7 cellular contexts compared by ENCODE assay signal in genomic region chrX:47649781-47650163, GRCh38. TPM values are rescaled to one million over a fixed set of nuclear protein-coding genes. Genes with fewer than 3 reads are reported as not detected.
DNase-seq lines count a peak whose midpoint lies in the region; ATAC-seq and TF ChIP-seq lines count a peak whose summit lies in the region.

No MANE protein-coding gene starts in this region.

- WGBS in gastroesophageal sphincter (ENCODE audit: low coverage in 1 of 2), 2 donors, result 0 to 29% methylated on average over 4 to 7 of the region's 11 CpGs

- no peak for TF ChIP-seq CTCF in gastroesophageal sphincter (IDR thresholded peaks at IDR 0.05)

- no peak for ATAC-seq in T-cell (replicated peaks in 1 of 4)
- ATAC-seq in gastroesophageal sphincter, result no peak
- ATAC-seq in HG02763 (IDR thresholded peaks at IDR 0.05; ENCODE audit: unreplicated experiment), result no peak
- no peak for ATAC-seq in HG03439 (IDR thresholded peaks at IDR 0.05; ENCODE audit: unreplicated experiment)

- no peak for TF ChIP-seq POLR2A in gastroesophageal sphincter (IDR thresholded peaks at IDR 0.05)

- H3K27me3 Mint-ChIP-seq in T-cell, result peaks cover 0 to 20% of the 10 kb centered on the region in 2 donors

- POLR2A ChIA-PET in T-cell (lab: Charles Lee), result interaction anchor here (0.6 to 1.0 kb wide), 3 partner anchors 11 to 872 kb away, joined by 3 to 6 read pairs (median 4); partner anchors contain the start of genes EBP (in 1 of the 2) and RBM10 (in 1 of the 2)

- H3K27ac ChIP-seq in gastroesophageal sphincter, result peak overlapping the region; percentile 89 to 95 (median 91)
- H3K27ac ChIP-seq in skin epidermis, result peak overlapping the region in 17 of 21 experiments; percentile 70 to 89 (median 82)

- H3K27ac Mint-ChIP-seq in T-cell, result peak overlapping the region; percentile 79 to 82

- peak in 1 of 2 experiments; percentile 34 for DNase-seq in HAP-1 (ENCODE audit: low spot score in 2 of 2)
- no peak for DNase-seq in T-cell
- no peak for DNase-seq in NCI-H226

- in situ Hi-C loops in HAP-1 (cut with MboI; ENCODE audit: low sequenced_read_pairs), result loop anchor here (5.0 to 10.0 kb wide), 2 partner anchors 87 to 435 kb away; partner anchors contain the start of genes ARAF and CDK16

- CTCF ChIA-PET in T-cell (lab: Charles Lee), result interaction anchor here (0.6 kb wide), 3 partner anchors 85 to 957 kb away, joined by 3 to 6 read pairs (median 4); no protein-coding TSS in a partner anchor

- H3K4me1 Mint-ChIP-seq in T-cell, result peaks cover 37 to 51% (median 47%) of the 10 kb centered on the region in 3 donors

- H3K4me3 ChIP-seq in HAP-1, result peak overlapping the region; percentile 96
- peak overlapping the region; percentile 74 to 96 for H3K4me3 ChIP-seq in gastroesophageal sphincter
- peak overlapping the region; percentile 45 to 69 (median 63) for H3K4me3 ChIP-seq in skin epidermis

- H3K9me3 Mint-ChIP-seq in T-cell, result no peaks in the 10 kb centered on the region

- H3K36me3 ChIP-seq in HAP-1 (replicated peaks) (peaks cover 29% of the 10 kb centered on the region), gastroesophageal sphincter (peaks cover 0 to 20% of the 10 kb centered on the region in 2 donors)

- H3K36me3 Mint-ChIP-seq in T-cell, result peaks cover 30% of the 10 kb centered on the region

- H3K4me1 ChIP-seq in HAP-1 (peaks cover 10% of the 10 kb centered on the region), gastroesophageal sphincter (peaks cover 0 to 26% (median 2%) of the 10 kb centered on the region in 3 donors)

- no peak for TF ChIP-seq EP300 in gastroesophageal sphincter (IDR thresholded peaks at IDR 0.05)

- H3K4me3 Mint-ChIP-seq in T-cell, result peak overlapping the region; percentile 85 to 90 (median 85)

- H3K9me3 ChIP-seq in HAP-1, result no peaks in the 10 kb centered on the region
- no peaks in the 10 kb centered on the region for H3K9me3 ChIP-seq in gastroesophageal sphincter

- no peaks in the 10 kb centered on the region for H3K27me3 ChIP-seq in HAP-1 (ENCODE audit: low read depth)
- H3K27me3 ChIP-seq in gastroesophageal sphincter, result no peaks in the 10 kb centered on the region

RNA-seq across cellular contexts. Expression of gene ELK1, which starts 0.6 kb away (rescaled TPM):
- total RNA-seq in T-cell, result 10 to 100 TPM; 28.5 to 40.0 (median 36.0) TPM
- 10 to 100 TPM; 20.0 to 26.8 (median 26.2) TPM for total RNA-seq in gastroesophageal sphincter

RNA-seq across cellular contexts. Expression of gene UXT, which starts 9.2 kb away (rescaled TPM):
- total RNA-seq in T-cell (100 to 1,000 TPM; 155 to 186 (median 178) TPM), gastroesophageal sphincter (100 to 1,000 TPM in 1 of 4 donors, 10 to 100 TPM in 3; 66.5 to 112 (median 79.1) TPM)

RNA-seq across cellular contexts. Expression of gene CFP, which starts 20.0 kb away (rescaled TPM):
- total RNA-seq in T-cell (10 to 100 TPM; 17.7 to 37.1 (median 26.5) TPM), gastroesophageal sphincter (10 to 100 TPM in 1 of 4 donors, 1 to 10 TPM in 2, under 1 TPM in 1; 0.78 to 18.4 (median 4.7) TPM)

RNA-seq across cellular contexts. Expression of gene SYN1, which starts 30.1 kb away (rescaled TPM):
- total RNA-seq in T-cell (1 to 10 TPM in 1 of 5 donors, under 1 TPM in 3, not detected in 1; 0.21 to 1.3 (median 0.81) TPM), gastroesophageal sphincter (under 1 TPM in 2 of 4 donors, not detected in 2; 0.27 TPM)
